ENCODE assay signal across 16 cellular contexts in genomic region chr6:33716890-33717632, GRCh38. TPM values are rescaled to one million over a fixed set of nuclear protein-coding genes. Genes with fewer than 3 reads are reported as not detected.
DNase-seq lines count a peak whose midpoint lies in the region; ATAC-seq and TF ChIP-seq lines count a peak whose summit lies in the region.
"Had no signal": no experiment of that assay in that cellular context is flagged by ENCODE, and none has a peak within 500 bp of the region (broad histone marks: within the 10 kb centered on the region; RNA-seq: fewer than 3 reads in every experiment).

No MANE protein-coding gene starts in this region.

- H3K9me3 ChIP-seq in RWPE2 (ENCODE audit: severe bottlenecking): no peaks in the 10 kb centered on the region
- H3K9me3 ChIP-seq in thoracic aorta: no peaks in the 10 kb centered on the region

- DNase-seq in DMS153 (lab: John Stamatoyannopoulos, UW) (peak; percentile 16), DMS153 treated with DMSO at 0.1 percent for 48 hours (lab: John Stamatoyannopoulos, UW; ENCODE audit: unreplicated experiment) (no peak), RWPE2 (ENCODE audit: low spot score) (no peak), kidney tubule cell (ENCODE audit: low spot score) (peak; percentile 29), thoracic aorta (ENCODE audit: low spot score) (no peak), germinal center (ENCODE audit: low spot score) (no peak), T1000 (lab: John Stamatoyannopoulos, UW) (no peak)
- DNase-seq: 8988T; activated CD4-positive, alpha-beta T cell treated with anti-CD3 and anti-CD28 coated beads, Interleukin-2, amount 10 ng/mL, durations not matched to agents 7 days and 5 days; activated naive CD8-positive, alpha-beta T cell treated with anti-CD3 and anti-CD28 coated beads, Interleukin-2, amount 50 U/mL, for 24 hours; activated T-cell treated with anti-CD3 and anti-CD28 coated beads, Interleukin-2, amount 50 U/mL, for 1 hour; KBM-7; NCI-H1436 treated with DMSO at 0.1 percent for 48 hours had no signal

- ATAC-seq in RWPE2 (ENCODE audit: low read depth): peak; percentile 72
- no peak for ATAC-seq in thoracic aorta (ENCODE audit: insufficient number of reproducible peaks, low FRiP score, low read depth)
- no peak for ATAC-seq in GM18867 (IDR thresholded peaks at IDR 0.05; ENCODE audit: unreplicated experiment)
- ATAC-seq: activated naive CD8-positive, alpha-beta T cell treated with anti-CD3 and anti-CD28 coated beads, Interleukin-2, amount 50 U/mL, for 24 hours had no signal

- H3K27me3 ChIP-seq in RWPE2 (ENCODE audit: insufficient read depth, poor library complexity, severe bottlenecking) (no peaks in the 10 kb centered on the region), thoracic aorta (replicated peaks; ENCODE audit: insufficient read depth) (no peaks in the 10 kb centered on the region)

- H3K27ac ChIP-seq in RWPE2 (ENCODE audit: poor library complexity, severe bottlenecking) (no peak overlapping the region), thoracic aorta (peak overlapping the region; percentile 46 to 53)

- TF ChIP-seq CTCF in RWPE2 (IDR thresholded peaks at IDR 0.05; ENCODE audit: poor library complexity, severe bottlenecking): no peak
- no peak for TF ChIP-seq CTCF in thoracic aorta (IDR thresholded peaks at IDR 0.05)

- H3K4me3 ChIP-seq in RWPE2 (ENCODE audit: severe bottlenecking) (no peak overlapping the region), thoracic aorta (no peak overlapping the region)

- H3K4me1 ChIP-seq in RWPE2 (ENCODE audit: insufficient read depth, poor library complexity, severe bottlenecking) (peaks cover 20% of the 10 kb centered on the region), thoracic aorta (ENCODE audit: control insufficient read depth in 1 of 2, low read depth in 2 of 2) (peaks cover 5 to 13% of the 10 kb centered on the region in 2 donors)

- H3K36me3 ChIP-seq in RWPE2 (ENCODE audit: low read depth) (no peaks in the 10 kb centered on the region), thoracic aorta (no peaks in the 10 kb centered on the region)

RNA-seq across cellular contexts. Expression of gene UQCC2, which starts 5.6 kb away (rescaled TPM):
- total RNA-seq in thoracic aorta: 10 to 100 TPM; 15.0 to 39.8 TPM

RNA-seq across cellular contexts. Expression of gene IP6K3, which starts 29.6 kb away (rescaled TPM):
- under 1 TPM; 0.27 to 0.56 TPM for total RNA-seq in thoracic aorta
- total RNA-seq: activated CD4-positive, alpha-beta T cell treated with anti-CD3 and anti-CD28 coated beads, Interleukin-2, amount 10 ng/mL, durations not matched to agents 7 days and 5 days; endodermal cell; frontal cortex had no signal

Comparison
In these comparisons a context has a peak if more than half of its experiments do, and no peak if none do; other contexts are left out.
1. DNase-seq: peak in DMS153 (single experiment) and kidney tubule cell (single experiment); none in DMS153 treated with DMSO at 0.1 percent for 48 hours (single experiment), RWPE2 (single experiment), thoracic aorta (single experiment), germinal center (single experiment) and T1000 (single experiment).